ENCODE assay signal across 1 cellular context in the genomic region with DNA sequence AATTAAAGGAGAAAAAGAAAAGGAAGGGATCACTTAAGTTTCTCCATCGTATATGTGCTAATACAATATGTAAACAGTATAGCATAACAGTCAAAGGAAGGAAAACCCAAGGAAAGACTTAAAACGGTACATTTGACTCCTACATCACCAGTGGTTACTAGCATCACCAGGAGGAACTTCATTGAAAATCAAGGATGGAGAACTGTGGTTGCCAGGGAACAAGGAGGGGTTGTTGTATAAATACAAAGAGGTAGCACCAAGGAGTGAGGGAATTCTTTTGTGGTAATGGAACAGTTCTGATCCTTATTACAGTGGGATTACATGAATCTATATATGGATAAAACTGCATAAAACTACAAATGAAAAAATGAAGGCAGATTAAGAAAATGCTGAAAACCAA.
TF ChIP-seq lines count a peak whose summit lies in the region.

No MANE protein-coding gene starts in this region.

TF ChIP-seq in GM12878, 131 proteins besides CTCF, POLR2A, EP300 and RAD21:
- TF ChIP-seq SMC3 (IDR thresholded peaks at IDR 0.05; ENCODE audit: borderline replicate concordance, low read length): no peak
- TF ChIP-seq SREBF1 (IDR thresholded peaks at IDR 0.05; ENCODE audit: low read length): no peak
- TF ChIP-seq, protein P1, sequence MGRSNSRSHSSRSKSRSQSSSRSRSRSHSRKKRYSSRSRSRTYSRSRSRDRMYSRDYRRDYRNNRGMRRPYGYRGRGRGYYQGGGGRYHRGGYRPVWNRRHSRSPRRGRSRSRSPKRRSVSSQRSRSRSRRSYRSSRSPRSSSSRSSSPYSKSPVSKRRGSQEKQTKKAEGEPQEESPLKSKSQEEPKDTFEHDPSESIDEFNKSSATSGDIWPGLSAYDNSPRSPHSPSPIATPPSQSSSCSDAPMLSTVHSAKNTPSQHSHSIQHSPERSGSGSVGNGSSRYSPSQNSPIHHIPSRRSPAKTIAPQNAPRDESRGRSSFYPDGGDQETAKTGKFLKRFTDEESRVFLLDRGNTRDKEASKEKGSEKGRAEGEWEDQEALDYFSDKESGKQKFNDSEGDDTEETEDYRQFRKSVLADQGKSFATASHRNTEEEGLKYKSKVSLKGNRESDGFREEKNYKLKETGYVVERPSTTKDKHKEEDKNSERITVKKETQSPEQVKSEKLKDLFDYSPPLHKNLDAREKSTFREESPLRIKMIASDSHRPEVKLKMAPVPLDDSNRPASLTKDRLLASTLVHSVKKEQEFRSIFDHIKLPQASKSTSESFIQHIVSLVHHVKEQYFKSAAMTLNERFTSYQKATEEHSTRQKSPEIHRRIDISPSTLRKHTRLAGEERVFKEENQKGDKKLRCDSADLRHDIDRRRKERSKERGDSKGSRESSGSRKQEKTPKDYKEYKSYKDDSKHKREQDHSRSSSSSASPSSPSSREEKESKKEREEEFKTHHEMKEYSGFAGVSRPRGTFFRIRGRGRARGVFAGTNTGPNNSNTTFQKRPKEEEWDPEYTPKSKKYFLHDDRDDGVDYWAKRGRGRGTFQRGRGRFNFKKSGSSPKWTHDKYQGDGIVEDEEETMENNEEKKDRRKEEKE (IDR thresholded peaks at IDR 0.05): no peak
- no peak for TF ChIP-seq ZSCAN29 (IDR thresholded peaks at IDR 0.05)
- no peak for TF ChIP-seq PAX8 (IDR thresholded peaks at IDR 0.05)
- TF ChIP-seq MYB (IDR thresholded peaks at IDR 0.05; ENCODE audit: borderline replicate concordance, low read depth, low read length): no peak
- TF ChIP-seq FOXM1 (IDR thresholded peaks at IDR 0.05; ENCODE audit: low read depth, low read length): no peak
- TF ChIP-seq BMI1 (IDR thresholded peaks at IDR 0.05; ENCODE audit: borderline replicate concordance): no peak
- no peak for TF ChIP-seq SP1 (IDR thresholded peaks at IDR 0.05; ENCODE audit: low read depth, low read length)
- no peak for TF ChIP-seq CBFB (IDR thresholded peaks at IDR 0.05; ENCODE audit: low read depth)
- TF ChIP-seq, protein P2, sequence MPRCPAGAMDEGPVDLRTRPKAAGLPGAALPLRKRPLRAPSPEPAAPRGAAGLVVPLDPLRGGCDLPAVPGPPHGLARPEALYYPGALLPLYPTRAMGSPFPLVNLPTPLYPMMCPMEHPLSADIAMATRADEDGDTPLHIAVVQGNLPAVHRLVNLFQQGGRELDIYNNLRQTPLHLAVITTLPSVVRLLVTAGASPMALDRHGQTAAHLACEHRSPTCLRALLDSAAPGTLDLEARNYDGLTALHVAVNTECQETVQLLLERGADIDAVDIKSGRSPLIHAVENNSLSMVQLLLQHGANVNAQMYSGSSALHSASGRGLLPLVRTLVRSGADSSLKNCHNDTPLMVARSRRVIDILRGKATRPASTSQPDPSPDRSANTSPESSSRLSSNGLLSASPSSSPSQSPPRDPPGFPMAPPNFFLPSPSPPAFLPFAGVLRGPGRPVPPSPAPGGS (IDR thresholded peaks at IDR 0.05; ENCODE audit: borderline replicate concordance, insufficient read depth, low read depth, low read length, poor library complexity, severe bottlenecking): no peak
- TF ChIP-seq RELA (IDR thresholded peaks at IDR 0.05; ENCODE audit: borderline replicate concordance, partially characterized antibody): no peak
- TF ChIP-seq, protein P3, sequence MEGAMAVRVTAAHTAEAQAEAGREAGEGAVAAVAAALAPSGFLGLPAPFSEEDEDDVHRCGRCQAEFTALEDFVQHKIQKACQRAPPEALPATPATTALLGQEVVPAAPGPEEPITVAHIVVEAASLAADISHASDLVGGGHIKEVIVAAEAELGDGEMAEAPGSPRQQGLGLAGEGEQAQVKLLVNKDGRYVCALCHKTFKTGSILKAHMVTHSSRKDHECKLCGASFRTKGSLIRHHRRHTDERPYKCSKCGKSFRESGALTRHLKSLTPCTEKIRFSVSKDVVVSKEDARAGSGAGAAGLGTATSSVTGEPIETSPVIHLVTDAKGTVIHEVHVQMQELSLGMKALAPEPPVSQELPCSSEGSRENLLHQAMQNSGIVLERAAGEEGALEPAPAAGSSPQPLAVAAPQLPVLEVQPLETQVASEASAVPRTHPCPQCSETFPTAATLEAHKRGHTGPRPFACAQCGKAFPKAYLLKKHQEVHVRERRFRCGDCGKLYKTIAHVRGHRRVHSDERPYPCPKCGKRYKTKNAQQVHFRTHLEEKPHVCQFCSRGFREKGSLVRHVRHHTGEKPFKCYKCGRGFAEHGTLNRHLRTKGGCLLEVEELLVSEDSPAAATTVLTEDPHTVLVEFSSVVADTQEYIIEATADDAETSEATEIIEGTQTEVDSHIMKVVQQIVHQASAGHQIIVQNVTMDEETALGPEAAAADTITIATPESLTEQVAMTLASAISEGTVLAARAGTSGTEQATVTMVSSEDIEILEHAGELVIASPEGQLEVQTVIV (IDR thresholded peaks at IDR 0.05; ENCODE audit: borderline replicate concordance, partially characterized antibody): no peak
- TF ChIP-seq ETV6 (conservative IDR thresholded peaks at IDR 0.05 in 1 of 2, IDR thresholded peaks at IDR 0.05 in 1 of 2; ENCODE audit: borderline replicate concordance in 1 of 2, low read depth in 1 of 2): no peak
- no peak for TF ChIP-seq NBN (IDR thresholded peaks at IDR 0.05)
